In the genomic region with DNA sequence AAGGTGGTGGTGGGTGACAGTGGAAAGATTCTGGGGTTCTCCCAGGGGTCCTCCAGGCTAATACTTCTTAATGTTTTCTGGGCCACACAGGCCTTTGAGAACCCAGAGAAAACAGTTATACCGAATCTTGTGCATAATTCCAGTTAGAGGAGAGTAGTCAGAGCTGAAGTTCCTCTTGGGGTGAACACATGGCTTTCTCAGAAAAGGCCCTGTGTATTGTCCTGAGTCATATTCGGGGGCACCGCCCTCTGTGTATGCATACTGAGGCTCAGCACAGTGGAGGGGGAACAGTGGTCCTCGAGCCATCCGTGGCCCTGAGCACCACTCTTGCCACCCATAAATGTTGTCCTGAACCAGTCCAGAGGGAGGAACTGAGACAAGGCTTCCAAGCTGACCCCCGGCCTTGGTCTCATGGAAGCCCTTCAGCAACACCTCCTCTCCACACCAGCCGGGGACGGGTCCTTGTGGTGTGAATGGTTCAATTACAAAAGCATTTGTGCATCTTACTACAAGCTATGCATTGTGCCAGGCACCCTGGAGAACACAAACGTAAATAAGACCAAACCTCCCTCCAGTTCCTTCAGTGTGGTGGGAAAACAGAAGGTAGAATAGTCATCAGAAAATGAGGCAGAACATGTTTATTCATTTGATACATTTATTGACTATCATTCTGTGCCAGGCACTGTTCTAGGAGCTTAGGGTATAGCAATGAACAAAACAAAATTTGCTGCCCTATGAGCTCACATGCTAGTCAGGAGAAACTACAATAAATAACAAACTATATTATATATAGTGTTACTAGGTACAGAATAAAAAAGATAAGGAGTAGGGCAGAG, we compare ENCODE assay signal across 23 cellular contexts. TPM values are rescaled to one million over a fixed set of nuclear protein-coding genes. Genes with fewer than 3 reads are reported as not detected.
DNase-seq lines count a peak whose midpoint lies in the region; ATAC-seq and TF ChIP-seq lines count a peak whose summit lies in the region.
"Had no signal": no experiment of that assay in that cellular context is flagged by ENCODE, and none has a peak within 500 bp of the region (broad histone marks: within the 10 kb centered on the region; RNA-seq: fewer than 3 reads in every experiment).

No MANE protein-coding gene starts in this region.

- CTCF ChIA-PET in activated CD8-positive, alpha-beta T cell treated with anti-CD3 and anti-CD28 coated beads for 36 hours (lab: Charles Lee): interaction anchor here (1.0 to 6.1 kb wide), 2 partner anchors 14 to 20 kb away, joined by 4 to 54 read pairs; no protein-coding TSS in a partner anchor
- CTCF ChIA-PET in activated CD8-positive, alpha-beta T cell treated with anti-CD3 and anti-CD28 coated beads, Interleukin-2, amount 10 ng/mL, durations not matched to agents 7 days and 5 days (lab: Charles Lee): interaction anchor here (3.6 kb wide), 1 partner anchor 13 kb away, joined by 31 read pairs; no protein-coding TSS in a partner anchor
- CTCF ChIA-PET in WTC11 (lab: Charles Lee): interaction anchor here (0.7 to 4.9 kb wide), 3 partner anchors 14 to 265 kb away, joined by 3 to 31 read pairs (median 5); no protein-coding TSS in a partner anchor

- intact Hi-C loops in activated CD8-positive, alpha-beta T cell treated with anti-CD3 and anti-CD28 coated beads for 36 hours (cut with micrococcal nuclease): no loop called here

- no peaks in the 10 kb centered on the region for H3K27me3 Mint-ChIP-seq in activated CD8-positive, alpha-beta T cell treated with anti-CD3 and anti-CD28 coated beads for 36 hours
- H3K27me3 Mint-ChIP-seq in activated CD8-positive, alpha-beta T cell treated with anti-CD3 and anti-CD28 coated beads, Interleukin-2, amount 10 ng/mL, durations not matched to agents 7 days and 5 days (ENCODE audit: low read depth): no peaks in the 10 kb centered on the region
- H3K27me3 Mint-ChIP-seq in WTC11 (ENCODE audit: low read depth): peaks cover 7% of the 10 kb centered on the region

- peak overlapping the region; percentile 9 for H3K27ac Mint-ChIP-seq in activated CD8-positive, alpha-beta T cell treated with anti-CD3 and anti-CD28 coated beads for 36 hours
- no peak overlapping the region for H3K27ac Mint-ChIP-seq in activated CD8-positive, alpha-beta T cell treated with anti-CD3 and anti-CD28 coated beads, Interleukin-2, amount 10 ng/mL, durations not matched to agents 7 days and 5 days
- no peak overlapping the region for H3K27ac Mint-ChIP-seq in WTC11

- POLR2A ChIA-PET in activated CD8-positive, alpha-beta T cell treated with anti-CD3 and anti-CD28 coated beads for 36 hours (lab: Charles Lee): interaction anchor here (0.8 kb wide), 1 partner anchor 14 kb away, joined by 4 read pairs; no protein-coding TSS in a partner anchor
- POLR2A ChIA-PET in activated CD8-positive, alpha-beta T cell treated with anti-CD3 and anti-CD28 coated beads, Interleukin-2, amount 10 ng/mL, durations not matched to agents 7 days and 5 days (lab: Charles Lee): no interaction called here
- POLR2A ChIA-PET in WTC11 (lab: Charles Lee): no interaction called here

- ATAC-seq in activated CD8-positive, alpha-beta T cell treated with anti-CD3 and anti-CD28 coated beads for 36 hours: peak; percentile 75
- ATAC-seq in activated CD8-positive, alpha-beta T cell treated with anti-CD3 and anti-CD28 coated beads, Interleukin-2, amount 10 ng/mL, durations not matched to agents 7 days and 5 days: no peak
- no peak for ATAC-seq in WTC11
- no peak for ATAC-seq in GM21529 (IDR thresholded peaks at IDR 0.05; ENCODE audit: unreplicated experiment)
- no peak for ATAC-seq in GM19455 (IDR thresholded peaks at IDR 0.05; ENCODE audit: unreplicated experiment)

- H3K36me3 Mint-ChIP-seq in activated CD8-positive, alpha-beta T cell treated with anti-CD3 and anti-CD28 coated beads for 36 hours (ENCODE audit: low read depth): no peaks in the 10 kb centered on the region
- no peaks in the 10 kb centered on the region for H3K36me3 Mint-ChIP-seq in activated CD8-positive, alpha-beta T cell treated with anti-CD3 and anti-CD28 coated beads, Interleukin-2, amount 10 ng/mL, durations not matched to agents 7 days and 5 days (ENCODE audit: low read depth)
- H3K36me3 Mint-ChIP-seq in WTC11: no peaks in the 10 kb centered on the region
- H3K36me3 Mint-ChIP-seq: CD8-positive, alpha-beta memory T cell had no signal

- H3K9me3 Mint-ChIP-seq in activated CD8-positive, alpha-beta T cell treated with anti-CD3 and anti-CD28 coated beads for 36 hours: no peaks in the 10 kb centered on the region
- no peaks in the 10 kb centered on the region for H3K9me3 Mint-ChIP-seq in activated CD8-positive, alpha-beta T cell treated with anti-CD3 and anti-CD28 coated beads, Interleukin-2, amount 10 ng/mL, durations not matched to agents 7 days and 5 days (ENCODE audit: insufficient read depth)
- peaks cover 8% of the 10 kb centered on the region; the same call in 1 of the 2 replicates for H3K9me3 Mint-ChIP-seq in WTC11
- H3K9me3 Mint-ChIP-seq: CD8-positive, alpha-beta memory T cell had no signal

- H3K4me3 Mint-ChIP-seq in activated CD8-positive, alpha-beta T cell treated with anti-CD3 and anti-CD28 coated beads for 36 hours: no peak overlapping the region
- H3K4me3 Mint-ChIP-seq in activated CD8-positive, alpha-beta T cell treated with anti-CD3 and anti-CD28 coated beads, Interleukin-2, amount 10 ng/mL, durations not matched to agents 7 days and 5 days: no peak overlapping the region
- H3K4me3 Mint-ChIP-seq in WTC11: no peak overlapping the region
- H3K4me3 Mint-ChIP-seq: CD8-positive, alpha-beta memory T cell had no signal

- no peak for TF ChIP-seq CTCF in activated CD8-positive, alpha-beta T cell treated with anti-CD3 and anti-CD28 coated beads for 36 hours (IDR thresholded peaks at IDR 0.05)
- no peak for TF ChIP-seq CTCF in WTC11 (IDR thresholded peaks at IDR 0.05)

- H3K4me1 Mint-ChIP-seq in activated CD8-positive, alpha-beta T cell treated with anti-CD3 and anti-CD28 coated beads for 36 hours (ENCODE audit: low read depth): peaks cover 3% of the 10 kb centered on the region
- no peaks in the 10 kb centered on the region for H3K4me1 Mint-ChIP-seq in activated CD8-positive, alpha-beta T cell treated with anti-CD3 and anti-CD28 coated beads, Interleukin-2, amount 10 ng/mL, durations not matched to agents 7 days and 5 days (ENCODE audit: low read depth)
- H3K4me1 Mint-ChIP-seq in WTC11: no peaks in the 10 kb centered on the region
- H3K4me1 Mint-ChIP-seq: CD8-positive, alpha-beta memory T cell had no signal

- DNase-seq in activated CD8-positive, alpha-beta T cell treated with anti-CD3 and anti-CD28 coated beads for 36 hours: peak; percentile 50
- DNase-seq in activated CD8-positive, alpha-beta T cell treated with anti-CD3 and anti-CD28 coated beads, Interleukin-2, amount 10 ng/mL, durations not matched to agents 7 days and 5 days: no peak
- DNase-seq in OCI-M1 (lab: John Stamatoyannopoulos, UW): peak; percentile 7
- no peak for DNase-seq in WTC11 (ENCODE audit: low spot score)
- DNase-seq in mesenteric fat pad (ENCODE audit: low spot score): peak; percentile 67
- DNase-seq in NCI-H1417 (lab: John Stamatoyannopoulos, UW): no peak
- DNase-seq: AML-193; C1 segment of cervical spinal cord; CD8-positive, alpha-beta memory T cell; DMS53; GF-D8; H7; MG63; NCI-H1092 treated with DMSO at 0.1 percent for 48 hours; NCI-H146; NCI-H2029; NCI-H2227 treated with DMSO at 0.1 percent for 48 hours; NCI-H510A treated with DMSO at 0.1 percent for 48 hours; NCI-H748 treated with DMSO at 0.1 percent for 48 hours; NK-92 treated with Interleukin-12 subunit alpha and Interleukin-12 subunit beta, amount 100 ng/mL, for 24 hours; Peyer's patch had no signal

TF ChIP-seq in WTC11, 78 proteins besides CTCF, POLR2A, EP300 and RAD21:
- peak; percentile 37; the same call in 1 of the 2 replicates for TF ChIP-seq GABPB1 (CRISPR knock-in tag; IDR thresholded peaks at IDR 0.05)
- TF ChIP-seq, protein P1, sequence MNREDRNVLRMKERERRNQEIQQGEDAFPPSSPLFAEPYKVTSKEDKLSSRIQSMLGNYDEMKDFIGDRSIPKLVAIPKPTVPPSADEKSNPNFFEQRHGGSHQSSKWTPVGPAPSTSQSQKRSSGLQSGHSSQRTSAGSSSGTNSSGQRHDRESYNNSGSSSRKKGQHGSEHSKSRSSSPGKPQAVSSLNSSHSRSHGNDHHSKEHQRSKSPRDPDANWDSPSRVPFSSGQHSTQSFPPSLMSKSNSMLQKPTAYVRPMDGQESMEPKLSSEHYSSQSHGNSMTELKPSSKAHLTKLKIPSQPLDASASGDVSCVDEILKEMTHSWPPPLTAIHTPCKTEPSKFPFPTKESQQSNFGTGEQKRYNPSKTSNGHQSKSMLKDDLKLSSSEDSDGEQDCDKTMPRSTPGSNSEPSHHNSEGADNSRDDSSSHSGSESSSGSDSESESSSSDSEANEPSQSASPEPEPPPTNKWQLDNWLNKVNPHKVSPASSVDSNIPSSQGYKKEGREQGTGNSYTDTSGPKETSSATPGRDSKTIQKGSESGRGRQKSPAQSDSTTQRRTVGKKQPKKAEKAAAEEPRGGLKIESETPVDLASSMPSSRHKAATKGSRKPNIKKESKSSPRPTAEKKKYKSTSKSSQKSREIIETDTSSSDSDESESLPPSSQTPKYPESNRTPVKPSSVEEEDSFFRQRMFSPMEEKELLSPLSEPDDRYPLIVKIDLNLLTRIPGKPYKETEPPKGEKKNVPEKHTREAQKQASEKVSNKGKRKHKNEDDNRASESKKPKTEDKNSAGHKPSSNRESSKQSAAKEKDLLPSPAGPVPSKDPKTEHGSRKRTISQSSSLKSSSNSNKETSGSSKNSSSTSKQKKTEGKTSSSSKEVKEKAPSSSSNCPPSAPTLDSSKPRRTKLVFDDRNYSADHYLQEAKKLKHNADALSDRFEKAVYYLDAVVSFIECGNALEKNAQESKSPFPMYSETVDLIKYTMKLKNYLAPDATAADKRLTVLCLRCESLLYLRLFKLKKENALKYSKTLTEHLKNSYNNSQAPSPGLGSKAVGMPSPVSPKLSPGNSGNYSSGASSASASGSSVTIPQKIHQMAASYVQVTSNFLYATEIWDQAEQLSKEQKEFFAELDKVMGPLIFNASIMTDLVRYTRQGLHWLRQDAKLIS (CRISPR knock-in tag; IDR thresholded peaks at IDR 0.05; ENCODE audit: borderline replicate concordance): no peak

RNA-seq across cellular contexts. Expression of a gene that starts 9.9 kb away (rescaled TPM):
- 1 to 10 TPM; 3.3 to 3.5 TPM for total RNA-seq in activated CD8-positive, alpha-beta T cell treated with anti-CD3 and anti-CD28 coated beads for 36 hours
- under 1 TPM; 0.24 to 0.44 TPM for total RNA-seq in activated CD8-positive, alpha-beta T cell treated with anti-CD3 and anti-CD28 coated beads, Interleukin-2, amount 10 ng/mL, durations not matched to agents 7 days and 5 days
- total RNA-seq in WTC11 (2021): 1.8 to 4.5 TPM (median 1.8 TPM) in 3 replicates
- not detected for total RNA-seq in mesenteric fat pad
- total RNA-seq: Peyer's patch had no signal

Comparison
In these comparisons a context has a peak if more than half of its experiments do, and no peak if none do; other contexts are left out.
1. DNase-seq: peak in activated CD8-positive, alpha-beta T cell treated with anti-CD3 and anti-CD28 coated beads for 36 hours (single experiment), OCI-M1 (single experiment) and mesenteric fat pad (single experiment); none in activated CD8-positive, alpha-beta T cell treated with anti-CD3 and anti-CD28 coated beads, Interleukin-2, amount 10 ng/mL, durations not matched to agents 7 days and 5 days (single experiment), WTC11 (single experiment) and NCI-H1417 (0 of 3).